ENCODE assay signal across 1 cellular context in genomic region chr18:9335255-9336045, GRCh38.
A peak's percentile ranks its signal among the peaks of the same experiment; 100 is the strongest.
TF ChIP-seq lines count a peak whose summit lies in the region.

No MANE protein-coding gene starts in this region.

TF ChIP-seq in K562, 482 proteins besides CTCF, POLR2A, EP300 and RAD21 (continues in another document):
- TF ChIP-seq ZBTB40 (IDR thresholded peaks at IDR 0.05), result peak; percentile 44
- TF ChIP-seq ZBTB40 (CRISPR knock-in tag; IDR thresholded peaks at IDR 0.05), result no peak
- no peak for TF ChIP-seq TCF3 (CRISPR knock-in tag; IDR thresholded peaks at IDR 0.05)
- TF ChIP-seq HMBOX1 (IDR thresholded peaks at IDR 0.05), result peak; percentile 66
- no peak for TF ChIP-seq SFPQ (IDR thresholded peaks at IDR 0.05; ENCODE audit: low read depth, low read length)
- TF ChIP-seq TRIM24 (IDR thresholded peaks at IDR 0.05), result no peak
- TF ChIP-seq ARID4B (CRISPR knock-in tag; IDR thresholded peaks at IDR 0.05), result no peak
- TF ChIP-seq MNT (conservative IDR thresholded peaks at IDR 0.05), result 0 out of 4 replicates have a peak, but pooled peaks of 1 of the 2 experiments have one; percentile 17
- TF ChIP-seq CEBPB (tag; IDR thresholded peaks at IDR 0.05), result peak; percentile 53; the same call in 1 of the 2 replicates
- TF ChIP-seq FOXP4 (CRISPR knock-in tag; IDR thresholded peaks at IDR 0.05; ENCODE audit: borderline replicate concordance), result no peak
- peak in 1 of 2 experiments; percentile 42; a peak in 1 of 4 replicates for TF ChIP-seq SRF (CRISPR knock-in tag; IDR thresholded peaks at IDR 0.05)
- 0 out of 2 replicates have a peak, but pooled peaks have one; percentile 55 for TF ChIP-seq GATAD2B (IDR thresholded peaks at IDR 0.05; ENCODE audit: borderline replicate concordance)
- 0 out of 2 replicates have a peak, but pooled peaks have one; percentile 79 for TF ChIP-seq NR1H2 (CRISPR knock-in tag; IDR thresholded peaks at IDR 0.05)
- 0 out of 2 replicates have a peak, but pooled peaks have one; percentile 5 for TF ChIP-seq GABPA (tag; conservative IDR thresholded peaks at IDR 0.05; ENCODE audit: low read depth)
- no peak for TF ChIP-seq KLF16 (IDR thresholded peaks at IDR 0.05)
- TF ChIP-seq POLR2AphosphoS5 (IDR thresholded peaks at IDR 0.05; ENCODE audit: control insufficient read depth, insufficient read depth, low read depth, low read length), result no peak
- no peak for TF ChIP-seq MXD1 (CRISPR knock-in tag; IDR thresholded peaks at IDR 0.05; ENCODE audit: borderline replicate concordance, poor library complexity, severe bottlenecking)
- TF ChIP-seq CUX1 (CRISPR knock-in tag; IDR thresholded peaks at IDR 0.05), result no peak
- peak; percentile 12; the same call in 1 of the 2 replicates for TF ChIP-seq GTF2A2 (tag; IDR thresholded peaks at IDR 0.05)
- TF ChIP-seq RFX1 (IDR thresholded peaks at IDR 0.05), result no peak
- no peak for TF ChIP-seq DMBX1 (CRISPR knock-in tag; IDR thresholded peaks at IDR 0.05; ENCODE audit: borderline replicate concordance)
- no peak for TF ChIP-seq EGR1 (conservative IDR thresholded peaks at IDR 0.05)
